ENCODE assay signal across 24 cellular contexts in the genomic region with DNA sequence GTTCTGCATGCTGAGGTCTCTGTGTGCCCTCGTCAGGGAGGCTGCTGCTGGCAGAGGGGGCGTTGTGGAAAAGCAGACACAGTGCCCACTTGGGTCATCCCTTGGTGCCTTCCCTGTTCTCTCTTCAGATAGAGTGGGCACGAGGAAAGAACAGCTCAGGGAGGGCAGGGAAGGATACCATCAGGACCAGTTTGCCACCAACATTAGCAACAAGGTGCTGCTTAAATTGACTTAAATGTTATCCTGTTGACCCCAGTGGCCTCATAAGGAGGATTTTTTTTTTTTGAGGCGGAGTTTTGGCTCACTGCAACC.
"Had no signal": no experiment of that assay in that cellular context is flagged by ENCODE, and none has a peak within 500 bp of the region (broad histone marks: within the 10 kb centered on the region; RNA-seq: fewer than 3 reads in every experiment).

No MANE protein-coding gene starts in this region.

- H3K9me3 ChIP-seq: colonic mucosa, gastrocnemius medialis, heart left ventricle, left lung, neutrophil, pancreas, suprapubic skin had no signal

- H3K27me3 ChIP-seq: colonic mucosa, gastrocnemius medialis, heart left ventricle, hepatocyte, left lung, neutrophil, pancreas, suprapubic skin had no signal

- H3K4me2 ChIP-seq: hepatocyte, smooth muscle cell had no signal

- H3K79me2 ChIP-seq: hepatocyte had no signal

- DNase-seq: colonic mucosa; effector CD8-positive, alpha-beta T cell; endodermal cell; foreskin fibroblast; gastrocnemius medialis; heart left ventricle; kidney; left cardiac atrium; left lung; mesenchymal stem cell; midbrain; natural killer cell; pancreas; stimulated activated CD4-positive, alpha-beta T cell treated with anti-CD3 and anti-CD28 coated beads, Interleukin-2, amount 100 ng/mL, for 24 hours; stimulated activated CD4-positive, alpha-beta T cell treated with anti-CD3 and anti-CD28 coated beads, Interleukin-4, amount 100 ng/mL, for 24 hours; trophoblast cell had no signal

- ATAC-seq: esophagus mucosa; gastrocnemius medialis; heart left ventricle; left cardiac atrium; left lung; natural killer cell; pancreas; sciatic nerve; stimulated activated memory B cell treated with anti-CD40 and anti-IgM and Interleukin-4, amounts not matched to agents 10 μg/mL and 1 μg/mL and 100 μg/mL, for 72 hours had no signal

- H3K4me1 ChIP-seq: colonic mucosa, gastrocnemius medialis, heart left ventricle, left lung, pancreas, suprapubic skin had no signal

- H3K27ac ChIP-seq: colonic mucosa, epithelial cell of prostate, gastrocnemius medialis, heart left ventricle, hepatocyte, left lung, neutrophil, pancreas, suprapubic skin had no signal

- H3K4me3 ChIP-seq: colonic mucosa, gastrocnemius medialis, heart left ventricle, hepatocyte, left lung, pancreas, smooth muscle cell, suprapubic skin had no signal

- FAIRE-seq: kidney, pancreas had no signal

- H2AFZ ChIP-seq: hepatocyte had no signal
